In genomic region chr1:36321119-36321951, GRCh38 we compare ENCODE assay signal across 1 cellular context.
A peak's percentile ranks its signal among the peaks of the same experiment; 100 is the strongest.
TF ChIP-seq lines count a peak whose summit lies in the region.

No MANE protein-coding gene starts in this region.

TF ChIP-seq in HepG2, 621 proteins besides CTCF, POLR2A, EP300 and RAD21:
- TF ChIP-seq ZBTB33 (CRISPR knock-in tag; IDR thresholded peaks at IDR 0.05) (peak; percentile 58), AGO2 (optimal IDR thresholded peaks at IDR 0.05; ENCODE audit: low read depth, low read length) (peak; percentile 18), RBFOX2 (IDR thresholded peaks at IDR 0.05; ENCODE audit: low read depth, low read length) (peak; percentile 44; the same call in 1 of the 2 replicates), KDM6A (CRISPR knock-in tag; IDR thresholded peaks at IDR 0.05; ENCODE audit: low read depth) (no peak)
